10 cellular contexts compared by ENCODE assay signal in genomic region chr11:75420224-75421034, GRCh38. TPM values are rescaled to one million over a fixed set of nuclear protein-coding genes. Genes with fewer than 3 reads are reported as not detected.
DNase-seq lines count a peak whose midpoint lies in the region; ATAC-seq, FAIRE-seq and TF ChIP-seq lines count a peak whose summit lies in the region.
"Had no signal": no experiment of that assay in that cellular context is flagged by ENCODE, and none has a peak within 500 bp of the region (broad histone marks: within the 10 kb centered on the region; RNA-seq: fewer than 3 reads in every experiment).

No MANE protein-coding gene starts in this region.

- no peak for TF ChIP-seq POLR2A in upper lobe of left lung (IDR thresholded peaks at IDR 0.05)

- H3K4me1 Mint-ChIP-seq in astrocyte (ENCODE audit: low read depth, unreplicated experiment) (peaks cover 15% of the 10 kb centered on the region), mesothelial cell of epicardium (peaks cover 6% of the 10 kb centered on the region)

- H3K9me3 Mint-ChIP-seq in astrocyte (ENCODE audit: unreplicated experiment) (no peaks in the 10 kb centered on the region), mesothelial cell of epicardium (no peaks in the 10 kb centered on the region)

- H3K36me3 ChIP-seq in astrocyte (ENCODE audit: insufficient read depth, low read length), result no peaks in the 10 kb centered on the region
- peaks cover 0 to 3% (median 0%) of the 10 kb centered on the region in 4 donors for H3K36me3 ChIP-seq in upper lobe of left lung

- intact Hi-C loops in cardiac septum (cut with DNase I), result no loop called here

- H3K4me1 ChIP-seq in astrocyte (ENCODE audit: insufficient read depth, low read length) (peaks cover 16% of the 10 kb centered on the region), upper lobe of left lung (peaks cover 9 to 35% (median 18%) of the 10 kb centered on the region in 4 donors)

- H3K4me2 ChIP-seq in astrocyte (ENCODE audit: low read length), result no peak overlapping the region

- H3K79me2 ChIP-seq in astrocyte (ENCODE audit: insufficient read depth, low read length), result peaks cover 10% of the 10 kb centered on the region

- no peak overlapping the region for H3K4me3 ChIP-seq in astrocyte (ENCODE audit: insufficient read depth, low read depth, low read length)
- H3K4me3 ChIP-seq in upper lobe of left lung, result no peak overlapping the region

- no peak for FAIRE-seq in astrocyte (lab: Jason Lieb, UNC)

- H3K27ac Mint-ChIP-seq in astrocyte (ENCODE audit: unreplicated experiment) (peak overlapping the region; percentile 34), mesothelial cell of epicardium (peak overlapping the region; percentile 14)

- H3K4me3 Mint-ChIP-seq in astrocyte (ENCODE audit: unreplicated experiment) (no peak overlapping the region), mesothelial cell of epicardium (no peak overlapping the region)

- H3K9me3 ChIP-seq in astrocyte (ENCODE audit: insufficient read depth, low read depth, low read length), result no peaks in the 10 kb centered on the region
- H3K9me3 ChIP-seq in upper lobe of left lung, result no peaks in the 10 kb centered on the region

- 83 to 86% methylated on average over 14 of the region's 14 CpGs for WGBS in upper lobe of left lung, 2 donors

- DNase-seq in NCI-H82 (lab: John Stamatoyannopoulos, UW) (peak; percentile 60), NCI-H82 treated with DMSO at 0.1 percent for 48 hours (lab: John Stamatoyannopoulos, UW; ENCODE audit: unreplicated experiment) (no peak), astrocyte (ENCODE audit: low read depth) (no peak), mesothelial cell of epicardium (ENCODE audit: low spot score in 2 of 2, unreplicated experiment in 2 of 2) (no peak), upper lobe of left lung (no peak), GM10266 (ENCODE audit: extremely low spot score) (no peak), ureter (ENCODE audit: low spot score) (no peak), cardiac septum (ENCODE audit: low spot score) (no peak)
- DNase-seq: NCI-H2171 treated with DMSO at 0.1 percent for 48 hours; stimulated activated naive CD8-positive, alpha-beta T cell treated with anti-CD3 and anti-CD28 coated beads, Interleukin-15, Interleukin-2, amounts not matched to agents 100 U/mL and 50 U/mL, for 24 hours had no signal

- no peak overlapping the region for H3K9ac ChIP-seq in astrocyte (ENCODE audit: low read length)

- TF ChIP-seq CTCF in astrocyte (IDR thresholded peaks at IDR 0.05; ENCODE audit: insufficient read depth, low read depth, low read length) (no peak), mesothelial cell of epicardium (IDR thresholded peaks at IDR 0.05; ENCODE audit: unreplicated experiment) (no peak), upper lobe of left lung (IDR thresholded peaks at IDR 0.05) (no peak), GM10266 (IDR thresholded peaks at IDR 0.05; ENCODE audit: control insufficient read depth, insufficient read depth, low read depth, missing control alignments) (no peak)

- H3K27me3 Mint-ChIP-seq in astrocyte (ENCODE audit: low read depth, unreplicated experiment) (no peaks in the 10 kb centered on the region), mesothelial cell of epicardium (ENCODE audit: low read depth) (peaks cover 2% of the 10 kb centered on the region)

- H4K20me1 ChIP-seq in astrocyte (ENCODE audit: insufficient read depth, low read length), result no peaks in the 10 kb centered on the region

- no peak overlapping the region for H3K27ac ChIP-seq in astrocyte (ENCODE audit: low read depth, low read length)
- H3K27ac ChIP-seq in upper lobe of left lung, result peak overlapping the region; percentile 52 to 69 (median 65)

- no peaks in the 10 kb centered on the region for H3K27me3 ChIP-seq in astrocyte (ENCODE audit: insufficient read depth, low read length)
- no peaks in the 10 kb centered on the region for H3K27me3 ChIP-seq in upper lobe of left lung

- no peak overlapping the region for H2AFZ ChIP-seq in astrocyte (ENCODE audit: low read depth, low read length)

- H3K36me3 Mint-ChIP-seq in astrocyte (ENCODE audit: low read depth, unreplicated experiment) (peaks cover 7% of the 10 kb centered on the region), mesothelial cell of epicardium (peaks cover 26% of the 10 kb centered on the region)

- ATAC-seq in upper lobe of left lung (ENCODE audit: low FRiP score in 2 of 2), result no peak
- ATAC-seq: stimulated activated naive CD8-positive, alpha-beta T cell treated with anti-CD3 and anti-CD28 coated beads, Interleukin-15, Interleukin-2, amounts not matched to agents 100 U/mL and 50 U/mL, for 24 hours had no signal

- TF ChIP-seq EP300 in upper lobe of left lung (IDR thresholded peaks at IDR 0.05), result no peak

RNA-seq across cellular contexts. Expression of gene KLHL35, which starts 12.6 kb away (rescaled TPM):
- total RNA-seq in astrocyte, result 0.77 and 0.87 TPM in 2 replicates
- total RNA-seq in mesothelial cell of epicardium, result 0.38 to 0.67 TPM (median 0.59 TPM) in 3 replicates
- 1 to 10 TPM; 3.5 to 7.3 (median 4.3) TPM for total RNA-seq in upper lobe of left lung
- 1.5 TPM for total RNA-seq in ureter
- total RNA-seq in cardiac septum, result 0.75 TPM

RNA-seq across cellular contexts. Expression of gene RPS3, which starts 21.1 kb away (rescaled TPM):
- 1,706 and 1,898 TPM in 2 replicates for total RNA-seq in astrocyte
- 2,848 to 2,954 TPM (median 2,936 TPM) in 3 replicates for total RNA-seq in mesothelial cell of epicardium
- total RNA-seq in upper lobe of left lung, result 1,000 to 10,000 TPM in 4 of 6 donors, 100 to 1,000 TPM in 2; 474 to 2,141 (median 1,268) TPM
- 3,031 TPM for total RNA-seq in ureter
- total RNA-seq in cardiac septum, result 717 TPM
